Comparison of ENCODE assay signal across 1 cellular context in genomic region chr15:50116477-50116876, GRCh38.
TF ChIP-seq lines count a peak whose summit lies in the region.

No MANE protein-coding gene starts in this region.

TF ChIP-seq in GM23338, 12 proteins besides CTCF, POLR2A, EP300 and RAD21 (continued from another document):
- TF ChIP-seq, protein P1, sequence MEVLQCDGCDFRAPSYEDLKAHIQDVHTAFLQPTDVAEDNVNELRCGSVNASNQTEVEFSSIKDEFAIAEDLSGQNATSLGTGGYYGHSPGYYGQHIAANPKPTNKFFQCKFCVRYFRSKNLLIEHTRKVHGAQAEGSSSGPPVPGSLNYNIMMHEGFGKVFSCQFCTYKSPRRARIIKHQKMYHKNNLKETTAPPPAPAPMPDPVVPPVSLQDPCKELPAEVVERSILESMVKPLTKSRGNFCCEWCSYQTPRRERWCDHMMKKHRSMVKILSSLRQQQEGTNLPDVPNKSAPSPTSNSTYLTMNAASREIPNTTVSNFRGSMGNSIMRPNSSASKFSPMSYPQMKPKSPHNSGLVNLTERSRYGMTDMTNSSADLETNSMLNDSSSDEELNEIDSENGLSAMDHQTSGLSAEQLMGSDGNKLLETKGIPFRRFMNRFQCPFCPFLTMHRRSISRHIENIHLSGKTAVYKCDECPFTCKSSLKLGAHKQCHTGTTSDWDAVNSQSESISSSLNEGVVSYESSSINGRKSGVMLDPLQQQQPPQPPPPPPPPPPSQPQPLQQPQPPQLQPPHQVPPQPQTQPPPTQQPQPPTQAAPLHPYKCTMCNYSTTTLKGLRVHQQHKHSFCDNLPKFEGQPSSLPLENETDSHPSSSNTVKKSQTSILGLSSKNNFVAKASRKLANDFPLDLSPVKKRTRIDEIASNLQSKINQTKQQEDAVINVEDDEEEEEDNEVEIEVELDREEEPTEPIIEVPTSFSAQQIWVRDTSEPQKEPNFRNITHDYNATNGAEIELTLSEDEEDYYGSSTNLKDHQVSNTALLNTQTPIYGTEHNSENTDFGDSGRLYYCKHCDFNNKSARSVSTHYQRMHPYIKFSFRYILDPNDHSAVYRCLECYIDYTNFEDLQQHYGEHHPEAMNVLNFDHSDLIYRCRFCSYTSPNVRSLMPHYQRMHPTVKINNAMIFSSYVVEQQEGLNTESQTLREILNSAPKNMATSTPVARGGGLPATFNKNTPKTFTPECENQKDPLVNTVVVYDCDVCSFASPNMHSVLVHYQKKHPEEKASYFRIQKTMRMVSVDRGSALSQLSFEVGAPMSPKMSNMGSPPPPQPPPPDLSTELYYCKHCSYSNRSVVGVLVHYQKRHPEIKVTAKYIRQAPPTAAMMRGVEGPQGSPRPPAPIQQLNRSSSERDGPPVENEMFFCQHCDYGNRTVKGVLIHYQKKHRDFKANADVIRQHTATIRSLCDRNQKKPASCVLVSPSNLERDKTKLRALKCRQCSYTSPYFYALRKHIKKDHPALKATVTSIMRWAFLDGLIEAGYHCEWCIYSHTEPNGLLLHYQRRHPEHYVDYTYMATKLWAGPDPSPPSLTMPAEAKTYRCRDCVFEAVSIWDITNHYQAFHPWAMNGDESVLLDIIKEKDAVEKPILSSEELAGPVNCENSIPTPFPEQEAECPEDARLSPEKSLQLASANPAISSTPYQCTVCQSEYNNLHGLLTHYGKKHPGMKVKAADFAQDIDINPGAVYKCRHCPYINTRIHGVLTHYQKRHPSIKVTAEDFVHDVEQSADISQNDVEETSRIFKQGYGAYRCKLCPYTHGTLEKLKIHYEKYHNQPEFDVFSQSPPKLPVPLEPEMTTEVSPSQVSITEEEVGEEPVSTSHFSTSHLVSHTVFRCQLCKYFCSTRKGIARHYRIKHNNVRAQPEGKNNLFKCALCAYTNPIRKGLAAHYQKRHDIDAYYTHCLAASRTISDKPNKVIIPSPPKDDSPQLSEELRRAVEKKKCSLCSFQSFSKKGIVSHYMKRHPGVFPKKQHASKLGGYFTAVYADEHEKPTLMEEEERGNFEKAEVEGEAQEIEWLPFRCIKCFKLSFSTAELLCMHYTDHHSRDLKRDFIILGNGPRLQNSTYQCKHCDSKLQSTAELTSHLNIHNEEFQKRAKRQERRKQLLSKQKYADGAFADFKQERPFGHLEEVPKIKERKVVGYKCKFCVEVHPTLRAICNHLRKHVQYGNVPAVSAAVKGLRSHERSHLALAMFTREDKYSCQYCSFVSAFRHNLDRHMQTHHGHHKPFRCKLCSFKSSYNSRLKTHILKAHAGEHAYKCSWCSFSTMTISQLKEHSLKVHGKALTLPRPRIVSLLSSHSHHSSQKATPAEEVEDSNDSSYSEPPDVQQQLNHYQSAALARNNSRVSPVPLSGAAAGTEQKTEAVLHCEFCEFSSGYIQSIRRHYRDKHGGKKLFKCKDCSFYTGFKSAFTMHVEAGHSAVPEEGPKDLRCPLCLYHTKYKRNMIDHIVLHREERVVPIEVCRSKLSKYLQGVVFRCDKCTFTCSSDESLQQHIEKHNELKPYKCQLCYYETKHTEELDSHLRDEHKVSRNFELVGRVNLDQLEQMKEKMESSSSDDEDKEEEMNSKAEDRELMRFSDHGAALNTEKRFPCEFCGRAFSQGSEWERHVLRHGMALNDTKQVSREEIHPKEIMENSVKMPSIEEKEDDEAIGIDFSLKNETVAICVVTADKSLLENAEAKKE (CRISPR knock-in tag; IDR thresholded peaks at IDR 0.05): no peak
- TF ChIP-seq CREB1 (CRISPR knock-in tag; IDR thresholded peaks at IDR 0.05; ENCODE audit: low read depth): no peak
- no peak for TF ChIP-seq POLR2AphosphoS5 (IDR thresholded peaks at IDR 0.05; ENCODE audit: low read depth)
- TF ChIP-seq ZNF114 (CRISPR knock-in tag; IDR thresholded peaks at IDR 0.05): no peak
- no peak for TF ChIP-seq NANOG (IDR thresholded peaks at IDR 0.05; ENCODE audit: borderline replicate concordance)
- TF ChIP-seq STAT1 (IDR thresholded peaks at IDR 0.05; ENCODE audit: unreplicated experiment): no peak
- TF ChIP-seq EZH2phosphoT487 (IDR thresholded peaks at IDR 0.05; ENCODE audit: unreplicated experiment): no peak
